Comparison of ENCODE assay signal across 16 cellular contexts in genomic region chr15:66133247-66133646, GRCh38.
"Had no signal": no experiment of that assay in that cellular context is flagged by ENCODE, and none has a peak within 500 bp of the region (broad histone marks: within the 10 kb centered on the region; RNA-seq: fewer than 3 reads in every experiment).

No MANE protein-coding gene starts in this region.

- H3K9me3 ChIP-seq: body of pancreas, heart right ventricle, prostate gland, right lobe of liver, thoracic aorta had no signal

- H3K36me3 Mint-ChIP-seq: stimulated activated naive B cell treated with anti-CD40 and anti-IgM and Interleukin-4, amounts not matched to agents 10 μg/mL and 1 μg/mL and 100 μg/mL, for 72 hours had no signal

- H3K27me3 ChIP-seq: body of pancreas, right lobe of liver had no signal

- H3K9me3 Mint-ChIP-seq: activated naive CD8-positive, alpha-beta T cell treated with anti-CD3 and anti-CD28 coated beads, Interleukin-2, amount 50 U/mL, for 24 hours; stimulated activated naive B cell treated with anti-CD40 and anti-IgM and Interleukin-4, amounts not matched to agents 10 μg/mL and 1 μg/mL and 100 μg/mL, for 72 hours had no signal

- H3K27ac Mint-ChIP-seq: activated CD8-positive, alpha-beta T cell treated with anti-CD3 and anti-CD28 coated beads, Interleukin-2, amount 10 ng/mL, durations not matched to agents 7 days and 5 days; activated naive CD8-positive, alpha-beta T cell treated with anti-CD3 and anti-CD28 coated beads, Interleukin-2, amount 50 U/mL, for 24 hours; stimulated activated naive B cell treated with anti-CD40 and anti-IgM and Interleukin-4, amounts not matched to agents 10 μg/mL and 1 μg/mL and 100 μg/mL, for 72 hours had no signal

- DNase-seq: activated CD4-positive, alpha-beta T cell treated with anti-CD3 and anti-CD28 coated beads for 4 hours; activated CD8-positive, alpha-beta memory T cell treated with anti-CD3 and anti-CD28 coated beads, Interleukin-2, amount 50 U/mL, for 48 hours; activated CD8-positive, alpha-beta T cell treated with anti-CD3 and anti-CD28 coated beads, Interleukin-2, amount 10 ng/mL, durations not matched to agents 7 days and 5 days; activated naive CD8-positive, alpha-beta T cell treated with anti-CD3 and anti-CD28 coated beads, Interleukin-2, amount 50 U/mL, for 24 hours; body of pancreas; heart right ventricle; kidney; left ventricle myocardium superior; right lobe of liver; stimulated activated CD4-positive, alpha-beta T cell treated with anti-CD3 and anti-CD28 coated beads, Interleukin-2, amount 100 ng/mL, for 24 hours; stimulated activated naive B cell treated with anti-CD40 and anti-IgM and Interleukin-4, amounts not matched to agents 10 μg/mL and 1 μg/mL and 100 μg/mL, for 72 hours; T-helper 1 cell had no signal

- H3K4me3 ChIP-seq: body of pancreas, heart right ventricle, prostate gland, right lobe of liver, thoracic aorta had no signal

- H3K4me1 ChIP-seq: prostate gland, right lobe of liver had no signal

- ATAC-seq: activated CD8-positive, alpha-beta T cell treated with anti-CD3 and anti-CD28 coated beads, Interleukin-2, amount 10 ng/mL, durations not matched to agents 7 days and 5 days; activated naive CD8-positive, alpha-beta T cell treated with anti-CD3 and anti-CD28 coated beads, Interleukin-2, amount 50 U/mL, for 24 hours; body of pancreas; esophagus mucosa; left ventricle myocardium superior; right lobe of liver; stimulated activated naive B cell treated with anti-CD40 and anti-IgM and Interleukin-4, amounts not matched to agents 10 μg/mL and 1 μg/mL and 100 μg/mL, for 72 hours had no signal

- H3K4me3 Mint-ChIP-seq: activated CD8-positive, alpha-beta T cell treated with anti-CD3 and anti-CD28 coated beads, Interleukin-2, amount 10 ng/mL, durations not matched to agents 7 days and 5 days; activated naive CD8-positive, alpha-beta T cell treated with anti-CD3 and anti-CD28 coated beads, Interleukin-2, amount 50 U/mL, for 24 hours; stimulated activated naive B cell treated with anti-CD40 and anti-IgM and Interleukin-4, amounts not matched to agents 10 μg/mL and 1 μg/mL and 100 μg/mL, for 72 hours had no signal

- H3K27ac ChIP-seq: body of pancreas, heart right ventricle, prostate gland, right lobe of liver, thoracic aorta, VCaP had no signal

- H3K36me3 ChIP-seq: heart right ventricle, prostate gland, right lobe of liver, thoracic aorta had no signal
